Comparison of ENCODE assay signal across 20 cellular contexts in the genomic region with DNA sequence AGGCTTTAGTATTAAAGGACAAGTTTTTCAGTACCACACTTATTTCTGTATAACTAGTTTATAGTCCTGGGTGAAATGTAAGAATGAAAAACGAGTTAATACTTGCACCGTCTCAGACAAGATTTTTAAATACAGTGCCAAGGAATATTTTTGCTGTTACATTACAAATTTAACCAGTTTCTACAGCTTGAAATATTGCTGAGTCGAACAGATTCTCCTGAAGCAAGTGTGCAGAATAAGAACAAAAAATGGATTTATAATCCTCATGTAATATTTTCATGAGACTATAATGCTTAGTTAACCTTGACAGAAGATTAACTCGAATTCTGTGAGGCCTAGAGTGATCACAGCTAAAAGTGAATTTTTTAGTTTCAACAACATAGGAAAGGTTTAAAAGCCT.
"Had no signal": no experiment of that assay in that cellular context is flagged by ENCODE, and none has a peak within 500 bp of the region (broad histone marks: within the 10 kb centered on the region; RNA-seq: fewer than 3 reads in every experiment).

No MANE protein-coding gene starts in this region.

- H3K27ac Mint-ChIP-seq: activated naive CD4-positive, alpha-beta T cell treated with anti-CD3 and anti-CD28 coated beads for 36 hours; dendritic cell treated with granulocyte-macrophage colony-stimulating factor and Interleukin-4, amounts not matched to agents 40 ng/mL and 50 ng/mL, for 4 days; natural killer cell; stimulated activated effector memory CD8-positive, alpha-beta T cell treated with anti-CD3 and anti-CD28 coated beads, Interleukin-12 subunit alpha, Interleukin-12 subunit beta, amount 100 ng/mL, for 72 hours; stimulated activated naive CD8-positive, alpha-beta T cell treated with anti-CD3 and anti-CD28 coated beads, Interleukin-15, amount 100 ng/mL, for 72 hours had no signal

- H3K4me3 Mint-ChIP-seq: dendritic cell treated with granulocyte-macrophage colony-stimulating factor and Interleukin-4, amounts not matched to agents 40 ng/mL and 50 ng/mL, for 4 days; natural killer cell had no signal

- H3K27ac ChIP-seq: left ventricle myocardium inferior, neutrophil, ovary, prostate gland, tibial artery had no signal

- H3K36me3 Mint-ChIP-seq: natural killer cell had no signal

- ATAC-seq: foreskin keratinocyte; natural killer cell; stimulated activated effector memory CD8-positive, alpha-beta T cell treated with anti-CD3 and anti-CD28 coated beads, Interleukin-12 subunit alpha, Interleukin-12 subunit beta, amount 100 ng/mL, for 72 hours; stimulated activated naive CD8-positive, alpha-beta T cell treated with anti-CD3 and anti-CD28 coated beads, Interleukin-15, amount 100 ng/mL, for 72 hours had no signal

- DNase-seq: activated CD4-positive, alpha-beta memory T cell treated with anti-CD3 and anti-CD28 coated beads for 36 hours; activated CD4-positive, alpha-beta T cell treated with anti-CD3 and anti-CD28 coated beads for 48 hours; activated effector memory CD4-positive, alpha-beta T cell treated with Interleukin-2 at 50 U/mL for 16 hours; activated naive CD4-positive, alpha-beta T cell treated with anti-CD3 and anti-CD28 coated beads for 36 hours; activated T-cell treated with anti-CD3 and anti-CD28 coated beads, Interleukin-2, amount 50 U/mL, for 48 hours; amygdala; effector CD4-positive, alpha-beta T cell; erythroblast; left ventricle myocardium inferior; midbrain; natural killer cell; ovary; stimulated activated CD4-positive, alpha-beta T cell treated with anti-CD3 and anti-CD28 coated beads, Interleukin-12 subunit alpha, Interleukin-12 subunit beta, amount 100 ng/mL, for 4 hours; stimulated activated naive CD8-positive, alpha-beta T cell treated with anti-CD3 and anti-CD28 coated beads, Interleukin-15, amount 100 ng/mL, for 72 hours; tibial artery had no signal

- H3K36me3 ChIP-seq: left ventricle myocardium inferior, neutrophil, ovary, prostate gland, tibial artery had no signal

- H3K9me3 ChIP-seq: left ventricle myocardium inferior, neutrophil, ovary, prostate gland, tibial artery had no signal

- H3K27me3 ChIP-seq: foreskin keratinocyte, ovary had no signal

- H3K4me3 ChIP-seq: left ventricle myocardium inferior, ovary, prostate gland, tibial artery had no signal

- H3K9me3 Mint-ChIP-seq: activated CD4-positive, alpha-beta memory T cell treated with anti-CD3 and anti-CD28 coated beads for 36 hours; activated naive CD4-positive, alpha-beta T cell treated with anti-CD3 and anti-CD28 coated beads for 36 hours; natural killer cell; stimulated activated effector memory CD8-positive, alpha-beta T cell treated with anti-CD3 and anti-CD28 coated beads, Interleukin-12 subunit alpha, Interleukin-12 subunit beta, amount 100 ng/mL, for 72 hours; stimulated activated naive CD8-positive, alpha-beta T cell treated with anti-CD3 and anti-CD28 coated beads, Interleukin-15, amount 100 ng/mL, for 72 hours had no signal
